In genomic region chr16:85354623-85355514, GRCh38 we compare ENCODE assay signal across 9 cellular contexts.
DNase-seq lines count a peak whose midpoint lies in the region; TF ChIP-seq lines count a peak whose summit lies in the region.
"Had no signal": no experiment of that assay in that cellular context is flagged by ENCODE, and none has a peak within 500 bp of the region (broad histone marks: within the 10 kb centered on the region; RNA-seq: fewer than 3 reads in every experiment).

No MANE protein-coding gene starts in this region.

- peak in 1 of 2 donors; percentile 59 for TF ChIP-seq RAD21 in liver (IDR thresholded peaks at IDR 0.05)

- no peaks in the 10 kb centered on the region for H3K27me3 ChIP-seq in liver (ENCODE audit: control insufficient read depth in 4 of 4, insufficient read depth in 4 of 4, low read length in 3 of 4)

- H4K20me1 ChIP-seq in OCI-LY7 (ENCODE audit: insufficient read depth, low read length) = no peaks in the 10 kb centered on the region

- H3K79me2 ChIP-seq in OCI-LY7 (ENCODE audit: insufficient read depth, low read depth, low read length) = no peaks in the 10 kb centered on the region

- peaks cover 7% of the 10 kb centered on the region for H3K36me3 Mint-ChIP-seq in Calu3 (ENCODE audit: insufficient read depth, unreplicated experiment)

- CTCF ChIA-PET in OCI-LY7 (lab: Charles Lee; ENCODE audit: unreplicated experiment) (interaction anchor here (0.6 kb wide), 1 partner anchor 46 kb away, joined by 3 read pairs; no protein-coding TSS in a partner anchor), Calu3 (lab: Charles Lee) (interaction anchor here (0.8 to 1.4 kb wide), 3 partner anchors 13 to 53 kb away, joined by 3 to 4 read pairs (median 3); no protein-coding TSS in a partner anchor)

- intact Hi-C loops in OCI-LY7 (cut with micrococcal nuclease; ENCODE audit: unreplicated experiment) (no loop called here), Calu3 (cut with micrococcal nuclease; ENCODE audit: unreplicated experiment) (no loop called here)

- H3K4me3 ChIP-seq in astrocyte of the cerebellum (ENCODE audit: low read depth, low read length) (no peak overlapping the region), liver (ENCODE audit: low read depth in 1 of 3, low read length in 3 of 3) (no peak overlapping the region), OCI-LY7 (ENCODE audit: low read depth, low read length, poor library complexity, severe bottlenecking) (no peak overlapping the region)

- H3K4me1 ChIP-seq in liver (ENCODE audit: control insufficient read depth in 4 of 4, insufficient read depth in 4 of 4, low read length in 3 of 4) (peaks cover 18 to 47% (median 29%) of the 10 kb centered on the region in 4 donors), OCI-LY7 (ENCODE audit: insufficient read depth, low read length, poor library complexity, severe bottlenecking) (no peaks in the 10 kb centered on the region)

- H3K9me3 Mint-ChIP-seq in Calu3 (ENCODE audit: low read depth, unreplicated experiment) = no peaks in the 10 kb centered on the region

- BruUV-seq in OCI-LY7 (replicated peaks; lab: Mats Ljungman, UMichigan) = no TSS peak
- BruUV-seq in Calu3 (replicated peaks; lab: Mats Ljungman, UMichigan) = no TSS peak

- H3K9me2 ChIP-seq in OCI-LY7 (ENCODE audit: insufficient read depth, low read length) = no peaks in the 10 kb centered on the region

- in situ Hi-C loops in astrocyte of the cerebellum (cut with HindIII; ENCODE audit: low sequenced_read_pairs) = no loop called here

- H3K27ac ChIP-seq in liver (ENCODE audit: low read depth in 1 of 2, low read length in 2 of 2) (peak overlapping the region in 1 of 2 donors; percentile 41), OCI-LY7 (ENCODE audit: low read depth, low read length, poor library complexity, severe bottlenecking) (no peak overlapping the region)

- no peak for TF ChIP-seq CTCF in astrocyte of the cerebellum (IDR thresholded peaks at IDR 0.05; ENCODE audit: low read depth, low read length, missing control alignments)
- no peak for TF ChIP-seq CTCF in liver (IDR thresholded peaks at IDR 0.05; ENCODE audit: low read depth, low read length, missing input control)
- TF ChIP-seq CTCF in OCI-LY7 (conservative IDR thresholded peaks at IDR 0.05; ENCODE audit: low read length) = no peak
- TF ChIP-seq CTCF in Calu3 (IDR thresholded peaks at IDR 0.05; ENCODE audit: unreplicated experiment) = no peak

- no peak overlapping the region for H3K4me3 Mint-ChIP-seq in Calu3 (ENCODE audit: low read depth, unreplicated experiment)

- H3K9ac ChIP-seq in liver (ENCODE audit: low read depth in 1 of 2, low read length in 2 of 2) = no peak overlapping the region

- peaks cover 54% of the 10 kb centered on the region for H3K27me3 Mint-ChIP-seq in Calu3 (ENCODE audit: unreplicated experiment)

- no peak overlapping the region for H2AFZ ChIP-seq in OCI-LY7 (ENCODE audit: low read length)

- peaks cover 21% of the 10 kb centered on the region for H3K4me1 Mint-ChIP-seq in Calu3 (ENCODE audit: low read depth, unreplicated experiment)

- no peak overlapping the region for H3K27ac Mint-ChIP-seq in Calu3 (ENCODE audit: unreplicated experiment)

- 67% methylated on average over 21 of the region's 21 CpGs for WGBS in liver

- H3K4me2 ChIP-seq in OCI-LY7 (ENCODE audit: low read length) = no peak overlapping the region

- POLR2A ChIA-PET in OCI-LY7 (lab: Charles Lee) = interaction anchor here (0.6 to 0.7 kb wide), 3 partner anchors 86 to 468 kb away, joined by 3 read pairs; no protein-coding TSS in a partner anchor

- H3K36me3 ChIP-seq in liver (ENCODE audit: control insufficient read depth in 4 of 4, insufficient read depth in 3 of 4, low read depth in 1 of 4, low read length in 3 of 4) (no peaks in the 10 kb centered on the region), OCI-LY7 (ENCODE audit: insufficient read depth, low read length) (no peaks in the 10 kb centered on the region)

- no peaks in the 10 kb centered on the region for H3K9me3 ChIP-seq in liver (ENCODE audit: control insufficient read depth in 4 of 4, low read length in 3 of 4)
- no peaks in the 10 kb centered on the region for H3K9me3 ChIP-seq in OCI-LY7 (ENCODE audit: low read length)

- DNase-seq in A172 (ENCODE audit: low spot score) (peak; percentile 97), HUDEP-2 (lab: John Stamatoyannopoulos, UW; ENCODE audit: unreplicated experiment in 76 of 76) (peak in 39 of 76 experiments; percentile 8 to 70 (median 35)), astrocyte of the cerebellum (ENCODE audit: low read depth) (peak; percentile 60), OCI-LY7 (ENCODE audit: low spot score) (no peak), nucleus accumbens (lab: John Stamatoyannopoulos, UW) (no peak), Calu3 (no peak)
- DNase-seq in activated CD4-positive, alpha-beta T cell treated with anti-CD3 and anti-CD28 coated beads for 4 hours = no peak
- DNase-seq: NCI-H1694 treated with DMSO at 0.1 percent for 48 hours had no signal

TF ChIP-seq in liver, 16 proteins besides CTCF, POLR2A, EP300 and RAD21:
- TF ChIP-seq, protein P1, sequence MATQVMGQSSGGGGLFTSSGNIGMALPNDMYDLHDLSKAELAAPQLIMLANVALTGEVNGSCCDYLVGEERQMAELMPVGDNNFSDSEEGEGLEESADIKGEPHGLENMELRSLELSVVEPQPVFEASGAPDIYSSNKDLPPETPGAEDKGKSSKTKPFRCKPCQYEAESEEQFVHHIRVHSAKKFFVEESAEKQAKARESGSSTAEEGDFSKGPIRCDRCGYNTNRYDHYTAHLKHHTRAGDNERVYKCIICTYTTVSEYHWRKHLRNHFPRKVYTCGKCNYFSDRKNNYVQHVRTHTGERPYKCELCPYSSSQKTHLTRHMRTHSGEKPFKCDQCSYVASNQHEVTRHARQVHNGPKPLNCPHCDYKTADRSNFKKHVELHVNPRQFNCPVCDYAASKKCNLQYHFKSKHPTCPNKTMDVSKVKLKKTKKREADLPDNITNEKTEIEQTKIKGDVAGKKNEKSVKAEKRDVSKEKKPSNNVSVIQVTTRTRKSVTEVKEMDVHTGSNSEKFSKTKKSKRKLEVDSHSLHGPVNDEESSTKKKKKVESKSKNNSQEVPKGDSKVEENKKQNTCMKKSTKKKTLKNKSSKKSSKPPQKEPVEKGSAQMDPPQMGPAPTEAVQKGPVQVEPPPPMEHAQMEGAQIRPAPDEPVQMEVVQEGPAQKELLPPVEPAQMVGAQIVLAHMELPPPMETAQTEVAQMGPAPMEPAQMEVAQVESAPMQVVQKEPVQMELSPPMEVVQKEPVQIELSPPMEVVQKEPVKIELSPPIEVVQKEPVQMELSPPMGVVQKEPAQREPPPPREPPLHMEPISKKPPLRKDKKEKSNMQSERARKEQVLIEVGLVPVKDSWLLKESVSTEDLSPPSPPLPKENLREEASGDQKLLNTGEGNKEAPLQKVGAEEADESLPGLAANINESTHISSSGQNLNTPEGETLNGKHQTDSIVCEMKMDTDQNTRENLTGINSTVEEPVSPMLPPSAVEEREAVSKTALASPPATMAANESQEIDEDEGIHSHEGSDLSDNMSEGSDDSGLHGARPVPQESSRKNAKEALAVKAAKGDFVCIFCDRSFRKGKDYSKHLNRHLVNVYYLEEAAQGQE (IDR thresholded peaks at IDR 0.05) = peak; percentile 29
- TF ChIP-seq RXRA (IDR thresholded peaks at IDR 0.05) = peak; percentile 94 to 97
- TF ChIP-seq NR2F2 (IDR thresholded peaks at IDR 0.05) = peak; percentile 98
- peak; percentile 82 for TF ChIP-seq SP1 (IDR thresholded peaks at IDR 0.05)
- TF ChIP-seq HNF4A (conservative IDR thresholded peaks at IDR 0.05) = peak; percentile 39 to 64
- TF ChIP-seq ATF3 (IDR thresholded peaks at IDR 0.05) = peak; percentile 25
- no peak for TF ChIP-seq TAF1 (conservative IDR thresholded peaks at IDR 0.05)
- TF ChIP-seq MAX (IDR thresholded peaks at IDR 0.05) = no peak
- TF ChIP-seq FOXA2 (IDR thresholded peaks at IDR 0.05) = no peak
- TF ChIP-seq JUND (IDR thresholded peaks at IDR 0.05) = peak; percentile 33 to 39
TF ChIP-seq in liver: peak in this region for 7.

Comparison
In these comparisons a context has a peak if more than half of its experiments do, and no peak if none do; other contexts are left out.
1. DNase-seq: peak in A172 (single experiment), HUDEP-2 (39 of 76) and astrocyte of the cerebellum (single experiment); none in OCI-LY7 (single experiment), nucleus accumbens (0 of 56), activated CD4-positive, alpha-beta T cell treated with anti-CD3 and anti-CD28 coated beads for 4 hours (0 of 2) and Calu3 (single experiment).